ENCODE assay signal across 21 cellular contexts in genomic region chr12:46514886-46515285, GRCh38.
"Had no signal": no experiment of that assay in that cellular context is flagged by ENCODE, and none has a peak within 500 bp of the region (broad histone marks: within the 10 kb centered on the region; RNA-seq: fewer than 3 reads in every experiment).

No MANE protein-coding gene starts in this region.

- DNase-seq: effector memory CD4-positive, alpha-beta T cell; gastrocnemius medialis; heart right ventricle; hypothalamus; nucleus accumbens; ovary; right cardiac atrium; small intestine; stimulated activated CD4-positive, alpha-beta T cell treated with anti-CD3 and anti-CD28 coated beads, Interleukin-12 subunit alpha, Interleukin-12 subunit beta, amount 100 ng/mL, for 4 hours; stimulated activated CD4-positive, alpha-beta T cell treated with anti-CD3 and anti-CD28 coated beads, Interleukin-2, amount 100 ng/mL, for 48 hours; stimulated activated CD8-positive, alpha-beta memory T cell treated with anti-CD3 and anti-CD28 coated beads, Interleukin-4, amount 100 ng/mL, for 48 hours; stimulated activated naive B cell treated with anti-CD40 and anti-IgM and Interleukin-4, amounts not matched to agents 10 μg/mL and 1 μg/mL and 100 μg/mL, for 72 hours; stimulated activated naive CD8-positive, alpha-beta T cell treated with anti-CD3 and anti-CD28 coated beads, Interleukin-15, amount 100 ng/mL, for 72 hours; trophoblast cell had no signal

- H3K36me3 Mint-ChIP-seq: neural progenitor cell had no signal

- H3K9me3 ChIP-seq: gastrocnemius medialis, ovary, thoracic aorta had no signal

- H3K9ac ChIP-seq: neural progenitor cell had no signal

- ATAC-seq: gastrocnemius medialis; left lobe of liver; natural killer cell treated with Interleukin-12 subunit alpha and Interleukin-12 subunit beta and Interleukin-15 and Interleukin-18, amount 100 ng/mL, for 72 hours; right cardiac atrium; stimulated activated naive B cell treated with anti-CD40 and anti-IgM and Interleukin-4, amounts not matched to agents 10 μg/mL and 1 μg/mL and 100 μg/mL, for 72 hours; stimulated activated naive CD8-positive, alpha-beta T cell treated with anti-CD3 and anti-CD28 coated beads, Interleukin-15, amount 100 ng/mL, for 72 hours had no signal

- H3K27me3 ChIP-seq: esophagus muscularis mucosa, gastrocnemius medialis, heart right ventricle, neural progenitor cell, ovary had no signal

- H3K4me3 ChIP-seq: esophagus muscularis mucosa, gastrocnemius medialis, heart right ventricle, neural progenitor cell, ovary, thoracic aorta had no signal

- H3K36me3 ChIP-seq: esophagus muscularis mucosa, gastrocnemius medialis, heart right ventricle, neural progenitor cell, ovary, thoracic aorta had no signal

- H3K27ac ChIP-seq: epithelial cell of prostate, esophagus muscularis mucosa, gastrocnemius medialis, heart right ventricle, neural progenitor cell, ovary, thoracic aorta had no signal

- H2AFZ ChIP-seq: neural progenitor cell had no signal

- H3K27me3 Mint-ChIP-seq: natural killer cell treated with Interleukin-12 subunit alpha and Interleukin-12 subunit beta and Interleukin-15 and Interleukin-18, amount 100 ng/mL, for 72 hours; stimulated activated naive B cell treated with anti-CD40 and anti-IgM and Interleukin-4, amounts not matched to agents 10 μg/mL and 1 μg/mL and 100 μg/mL, for 72 hours; stimulated activated naive CD8-positive, alpha-beta T cell treated with anti-CD3 and anti-CD28 coated beads, Interleukin-15, amount 100 ng/mL, for 72 hours had no signal

- H3K4me3 Mint-ChIP-seq: mesothelial cell of epicardium; natural killer cell treated with Interleukin-12 subunit alpha and Interleukin-12 subunit beta and Interleukin-15 and Interleukin-18, amount 100 ng/mL, for 72 hours; neural progenitor cell; stimulated activated naive B cell treated with anti-CD40 and anti-IgM and Interleukin-4, amounts not matched to agents 10 μg/mL and 1 μg/mL and 100 μg/mL, for 72 hours had no signal

- H3K4me2 ChIP-seq: neural progenitor cell had no signal

- H3K27ac Mint-ChIP-seq: mesothelial cell of epicardium, neural progenitor cell had no signal
